ENCODE assay signal across 24 cellular contexts in genomic region chr3:6743067-6743720, GRCh38.
DNase-seq lines count a peak whose midpoint lies in the region; ATAC-seq and FAIRE-seq lines count a peak whose summit lies in the region.
"Had no signal": no experiment of that assay in that cellular context is flagged by ENCODE, and none has a peak within 500 bp of the region (broad histone marks: within the 10 kb centered on the region; RNA-seq: fewer than 3 reads in every experiment).

No MANE protein-coding gene starts in this region.

- peak; percentile 77 for DNase-seq in Jurkat, Clone E6-1 (ENCODE audit: low read depth, low spot score)
- DNase-seq in left colon: no peak
- DNase-seq in small intestine: peak; percentile 41
- DNase-seq in nucleus accumbens (lab: John Stamatoyannopoulos, UW): no peak
- DNase-seq in activated CD4-positive, CD25-positive, alpha-beta regulatory T cell treated with anti-CD3 and anti-CD28 coated beads, Interleukin-2, amount 50 U/mL, for 72 hours: no peak
- DNase-seq: 8988T; ACHN; AML-193; BE2C; CD4-positive, alpha-beta T cell; CD8-positive, alpha-beta memory T cell; DMS 273 treated with DMSO at 0.1 percent for 48 hours; DMS79; GF-D8; GOT3; HFFc6 had no signal

- WGBS in small intestine, 3 donors: 30 to 80% (median 48%) methylated on average over 7 of the region's 7 CpGs

- no peaks in the 10 kb centered on the region for H3K36me3 ChIP-seq in small intestine (ENCODE audit: control insufficient read depth in 2 of 2, insufficient read depth in 2 of 2, low read length in 2 of 2)
- H3K36me3 ChIP-seq: BE2C; BLaER1 treated with 17β-estradiol and CSF1 and Interleukin-3, amounts not matched to agents 10 nM and 100 nM; HAP-1 had no signal

- no peak for FAIRE-seq in small intestine (lab: Jason Lieb, UNC)
- FAIRE-seq: A549, D721Med, GM12891, GM18507, H54 had no signal

- peak overlapping the region; percentile 13 for H3K4me3 ChIP-seq in Jurkat, Clone E6-1 (ENCODE audit: low read length)
- H3K4me3 ChIP-seq in small intestine (ENCODE audit: low read depth in 1 of 2, low read length in 2 of 2): no peak overlapping the region
- H3K4me3 ChIP-seq: A549; BLaER1 treated with 17β-estradiol and CSF1 and Interleukin-3, amounts not matched to agents 10 nM and 100 nM; HAP-1 had no signal

- H3K4me1 ChIP-seq in small intestine (ENCODE audit: control insufficient read depth in 2 of 2, insufficient read depth in 1 of 2, low read depth in 1 of 2, low read length in 1 of 2): no peaks in the 10 kb centered on the region
- H3K4me1 ChIP-seq: A549; BE2C; BLaER1 treated with 17β-estradiol and CSF1 and Interleukin-3, amounts not matched to agents 10 nM and 100 nM; HAP-1 had no signal

- no peaks in the 10 kb centered on the region for H3K27me3 ChIP-seq in small intestine (ENCODE audit: control insufficient read depth in 2 of 2, insufficient read depth in 2 of 2, low read length in 2 of 2)
- H3K27me3 ChIP-seq: BE2C; BLaER1 treated with 17β-estradiol and CSF1 and Interleukin-3, amounts not matched to agents 10 nM and 100 nM had no signal

- intact Hi-C loops in left colon (cut with DNase I, micrococcal nuclease): no loop called here

- ATAC-seq in left colon (peak; percentile 88), GM21423 (IDR thresholded peaks at IDR 0.05; ENCODE audit: unreplicated experiment) (no peak)
- ATAC-seq: A549 had no signal

- no peaks in the 10 kb centered on the region for H3K9me3 ChIP-seq in small intestine (ENCODE audit: control insufficient read depth, low read depth)
- H3K9me3 ChIP-seq: A549, BE2C, HAP-1 had no signal

- H3K27ac ChIP-seq in small intestine (ENCODE audit: low read depth in 1 of 2, low read length in 1 of 2): no peak overlapping the region
- H3K27ac ChIP-seq: A549; BLaER1 treated with 17β-estradiol and CSF1 and Interleukin-3, amounts not matched to agents 10 nM and 100 nM had no signal

Comparison
In these comparisons a context has a peak if more than half of its experiments do, and no peak if none do; other contexts are left out.
1. DNase-seq: peak in Jurkat, Clone E6-1 (single experiment) and small intestine (single experiment); none in left colon (0 of 2), nucleus accumbens (0 of 56) and activated CD4-positive, CD25-positive, alpha-beta regulatory T cell treated with anti-CD3 and anti-CD28 coated beads, Interleukin-2, amount 50 U/mL, for 72 hours (single experiment).